In the genomic region with DNA sequence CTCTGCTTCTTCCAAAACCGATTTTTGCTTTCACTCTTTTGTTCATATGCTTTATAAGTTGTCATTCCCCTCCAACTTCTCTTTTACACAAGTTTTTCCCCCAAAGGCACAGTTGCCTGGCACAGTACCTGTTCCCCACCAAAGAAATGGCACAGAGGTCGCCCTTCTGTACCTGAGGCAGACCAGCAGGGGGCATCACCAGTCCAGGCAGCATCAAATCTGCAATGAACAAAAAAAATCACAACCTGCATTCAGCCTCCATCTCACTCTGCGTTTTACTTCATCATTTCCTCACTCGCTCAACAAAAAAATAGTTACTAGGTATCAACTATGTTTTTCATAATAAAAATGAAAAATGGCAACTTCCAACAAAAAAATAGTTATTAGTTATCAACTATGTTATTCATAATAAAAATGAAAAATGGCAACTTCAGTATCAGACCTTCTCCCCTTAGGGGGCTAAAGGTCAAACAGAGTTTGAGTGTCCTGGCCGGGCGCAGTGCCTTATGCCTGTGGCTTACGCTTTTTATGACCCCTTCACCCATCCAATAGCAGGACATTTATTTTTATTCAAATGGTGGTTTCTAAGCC, we compare ENCODE assay signal across 8 cellular contexts. TPM values are rescaled to one million over a fixed set of nuclear protein-coding genes. Genes with fewer than 3 reads are reported as not detected.
A peak's percentile ranks its signal among the peaks of the same experiment; 100 is the strongest.
DNase-seq lines count a peak whose midpoint lies in the region; ATAC-seq, FAIRE-seq and TF ChIP-seq lines count a peak whose summit lies in the region.

No MANE protein-coding gene starts in this region.

- peaks cover 37% of the 10 kb centered on the region for H3K4me1 Mint-ChIP-seq in activated T-helper 17 cell treated with anti-CD3 and anti-CD28 coated beads, Interleukin-2, amount 50 U/mL, for 72 hours
- H3K4me1 Mint-ChIP-seq in glutamatergic neuron (ENCODE audit: low read depth, unreplicated experiment), result peaks cover 5% of the 10 kb centered on the region

- H3K4me3 ChIP-seq in PC-3 (ENCODE audit: low read length), result no peak overlapping the region

- H3F3A ChIP-seq in PC-3 (ENCODE audit: low read length, unreplicated experiment), result peaks cover 6% of the 10 kb centered on the region

- H3K9me3 Mint-ChIP-seq in activated T-helper 17 cell treated with anti-CD3 and anti-CD28 coated beads, Interleukin-2, amount 50 U/mL, for 72 hours, result no peaks in the 10 kb centered on the region
- no peaks in the 10 kb centered on the region for H3K9me3 Mint-ChIP-seq in glutamatergic neuron (ENCODE audit: unreplicated experiment)

- no peak overlapping the region for H3K4me2 ChIP-seq in PC-3 (ENCODE audit: low read length)

- no TSS peak for BruUV-seq in PC-3 (replicated peaks; lab: Mats Ljungman, UMichigan)

- no peaks in the 10 kb centered on the region for H3K9me3 ChIP-seq in PC-3 (ENCODE audit: low read length)

- peaks cover 7% of the 10 kb centered on the region for H3K4me1 ChIP-seq in PC-3 (ENCODE audit: insufficient read depth, low read length)

- H3K36me3 ChIP-seq in PC-3 (ENCODE audit: low read depth, low read length), result peaks cover 39% of the 10 kb centered on the region

- no peaks in the 10 kb centered on the region for H3K9me2 ChIP-seq in PC-3 (replicated peaks; ENCODE audit: low read length)

- DNase-seq in AG08395 (ENCODE audit: low spot score) (peak; percentile 65), GM18507 (ENCODE audit: extremely low spot score, insufficient read length, low read depth) (no peak), PC-3 (peak; percentile 68), glutamatergic neuron (peak; percentile 78), MV-4-11 (lab: John Stamatoyannopoulos, UW) (no peak)
- peak; percentile 60 to 63 for DNase-seq in stimulated activated CD4-positive, alpha-beta T cell treated with anti-CD3 and anti-CD28 coated beads, Interleukin-4, amount 100 ng/mL, for 48 hours (ENCODE audit: low read depth in 2 of 2)

- TF ChIP-seq CTCF in PC-3 (conservative IDR thresholded peaks at IDR 0.05; ENCODE audit: low read depth, low read length), result peak; percentile 99
- peak; percentile 84 for TF ChIP-seq CTCF in glutamatergic neuron (IDR thresholded peaks at IDR 0.05; ENCODE audit: partially characterized antibody, unreplicated experiment)

- H3K27me3 Mint-ChIP-seq in activated T-helper 17 cell treated with anti-CD3 and anti-CD28 coated beads, Interleukin-2, amount 50 U/mL, for 72 hours, result no peaks in the 10 kb centered on the region
- H3K27me3 Mint-ChIP-seq in glutamatergic neuron (ENCODE audit: unreplicated experiment), result no peaks in the 10 kb centered on the region

- no peak overlapping the region for H3K9ac ChIP-seq in PC-3 (ENCODE audit: low read length)

- no peak for ATAC-seq in PC-3
- ATAC-seq in activated T-helper 17 cell treated with anti-CD3 and anti-CD28 coated beads, Interleukin-2, amount 50 U/mL, for 72 hours (replicated peaks), result no peak
- no peak for ATAC-seq in HG03135 (IDR thresholded peaks at IDR 0.05; ENCODE audit: unreplicated experiment)

- peaks cover 16% of the 10 kb centered on the region for H3K79me2 ChIP-seq in PC-3 (ENCODE audit: low read length)

- POLR2A ChIA-PET in PC-3 (lab: Charles Lee; ENCODE audit: unreplicated experiment), result no interaction called here

- H3K27ac ChIP-seq in PC-3 (ENCODE audit: low read length), result no peak overlapping the region

- peaks cover 90% of the 10 kb centered on the region for H3K36me3 Mint-ChIP-seq in activated T-helper 17 cell treated with anti-CD3 and anti-CD28 coated beads, Interleukin-2, amount 50 U/mL, for 72 hours (ENCODE audit: low read depth)
- no peaks in the 10 kb centered on the region for H3K36me3 Mint-ChIP-seq in glutamatergic neuron (ENCODE audit: unreplicated experiment)

- CTCF ChIA-PET in PC-3 (lab: Charles Lee), result no interaction called here

- H3K4me3 Mint-ChIP-seq in activated T-helper 17 cell treated with anti-CD3 and anti-CD28 coated beads, Interleukin-2, amount 50 U/mL, for 72 hours, result peak overlapping the region; percentile 97
- no peak overlapping the region for H3K4me3 Mint-ChIP-seq in glutamatergic neuron (ENCODE audit: unreplicated experiment)

- intact Hi-C loops in PC-3 (cut with micrococcal nuclease), result loop anchor here (1.0 to 5.0 kb wide), 2 partner anchors 56 to 304 kb away; no protein-coding TSS in a partner anchor

- peak overlapping the region; percentile 95 for H3K27ac Mint-ChIP-seq in activated T-helper 17 cell treated with anti-CD3 and anti-CD28 coated beads, Interleukin-2, amount 50 U/mL, for 72 hours
- H3K27ac Mint-ChIP-seq in glutamatergic neuron (ENCODE audit: unreplicated experiment), result no peak overlapping the region

- FAIRE-seq in GM18507 (lab: Jason Lieb, UNC), result peak; percentile 65

- no peak overlapping the region for H2AFZ ChIP-seq in PC-3 (ENCODE audit: low read length)

- H4K20me1 ChIP-seq in PC-3 (ENCODE audit: low read length), result no peaks in the 10 kb centered on the region

- no peaks in the 10 kb centered on the region for H3K27me3 ChIP-seq in PC-3 (ENCODE audit: low read length)

RNA-seq across cellular contexts. Expression of a gene that starts 4.1 kb away (rescaled TPM):
- total RNA-seq in PC-3 (2014; rRNA removed) (107 and 110 TPM in 2 replicates), glutamatergic neuron (ENCODE audit: unreplicated experiment) (19.5 TPM)
- total RNA-seq in activated T-helper 17 cell treated with anti-CD3 and anti-CD28 coated beads, Interleukin-2, amount 50 U/mL, for 72 hours, result 10 to 100 TPM; 63.4 to 64.9 TPM

RNA-seq across cellular contexts. Expression of a gene that starts 27.1 kb away (rescaled TPM):
- total RNA-seq in PC-3 (2014; rRNA removed), result 12.1 and 14.1 TPM in 2 replicates
- 10 to 100 TPM in 1 of 2 donors, 1 to 10 TPM in 1; 9.3 to 12.3 TPM for total RNA-seq in activated T-helper 17 cell treated with anti-CD3 and anti-CD28 coated beads, Interleukin-2, amount 50 U/mL, for 72 hours
- total RNA-seq in glutamatergic neuron (ENCODE audit: unreplicated experiment), result 1.3 TPM

Comparison
In these comparisons a context has a peak if more than half of its experiments do, and no peak if none do; other contexts are left out.
1. DNase-seq: peak in AG08395 (single experiment), PC-3 (single experiment), glutamatergic neuron (single experiment) and stimulated activated CD4-positive, alpha-beta T cell treated with anti-CD3 and anti-CD28 coated beads, Interleukin-4, amount 100 ng/mL, for 48 hours (2 of 2); none in GM18507 (single experiment) and MV-4-11 (single experiment).